ENCODE assay signal across 9 cellular contexts in the genomic region with DNA sequence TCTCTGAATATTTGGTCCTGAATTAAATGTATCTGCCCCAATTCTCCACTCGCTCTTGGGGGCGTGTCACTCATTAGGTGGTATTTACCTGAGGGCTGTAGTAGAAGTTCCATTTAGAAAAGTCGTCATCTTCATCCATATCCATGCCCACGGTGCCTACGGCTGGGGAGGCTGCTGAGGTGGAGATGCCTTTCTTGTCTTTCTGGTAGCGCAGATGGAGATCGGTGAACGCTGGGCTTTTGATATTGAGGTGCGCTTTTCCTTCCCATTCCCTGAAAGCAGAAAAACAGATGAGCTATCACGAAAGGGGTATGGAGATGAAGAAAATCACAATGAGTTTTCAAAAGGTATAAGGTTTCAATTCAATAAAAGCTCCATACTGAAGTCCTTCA. TPM values are rescaled to one million over a fixed set of nuclear protein-coding genes. Genes with fewer than 3 reads are reported as not detected.
"Had no signal": no experiment of that assay in that cellular context is flagged by ENCODE, and none has a peak within 500 bp of the region (broad histone marks: within the 10 kb centered on the region; RNA-seq: fewer than 3 reads in every experiment).

No MANE protein-coding gene starts in this region.

- FAIRE-seq: G401.6, GM12878, GM12891, GM12892, GM18507, GM19239 had no signal

- ATAC-seq: GM12878 had no signal

- DNase-seq: GDM1, GF-D8 had no signal

- H3K4me3 ChIP-seq: GM12878 had no signal

RNA-seq across cellular contexts. Expression of a gene that starts 39.7 kb away (rescaled TPM):
- total RNA-seq: G401 had no signal
- polyA plus RNA-seq: GM12878 had no signal
